ENCODE assay signal across 14 cellular contexts in the genomic region with DNA sequence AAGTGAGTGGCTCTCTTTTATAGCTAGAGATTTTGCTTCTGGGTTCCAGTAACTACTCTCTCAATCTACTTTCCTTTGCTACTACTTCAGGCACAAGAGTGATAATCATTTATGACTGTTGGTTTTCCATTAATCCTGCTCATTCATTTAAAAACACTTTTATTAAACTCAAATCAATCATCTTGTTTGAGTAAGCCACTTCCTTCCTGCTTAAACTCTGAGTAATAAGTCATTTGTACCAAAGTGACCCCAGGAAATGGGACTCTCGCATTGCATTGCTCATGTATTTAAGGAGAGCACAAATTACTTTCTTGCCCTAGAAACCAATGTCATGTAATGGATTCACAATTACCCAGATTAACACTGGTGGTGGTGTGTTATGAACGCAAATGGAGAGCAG.
DNase-seq lines count a peak whose midpoint lies in the region; ATAC-seq lines count a peak whose summit lies in the region.
"Had no signal": no experiment of that assay in that cellular context is flagged by ENCODE, and none has a peak within 500 bp of the region (broad histone marks: within the 10 kb centered on the region; RNA-seq: fewer than 3 reads in every experiment).

No MANE protein-coding gene starts in this region.

- POLR2A ChIA-PET in activated CD8-positive, alpha-beta T cell treated with anti-CD3 and anti-CD28 coated beads, Interleukin-2, amount 10 ng/mL, durations not matched to agents 7 days and 5 days (lab: Charles Lee) = no interaction called here

- ATAC-seq in GM18508 (IDR thresholded peaks at IDR 0.05; ENCODE audit: insufficient read depth, unreplicated experiment) = peak; percentile 65
- ATAC-seq in HG02938 (IDR thresholded peaks at IDR 0.05; ENCODE audit: unreplicated experiment) = peak; percentile 78
- no peak for ATAC-seq in activated CD8-positive, alpha-beta T cell treated with anti-CD3 and anti-CD28 coated beads, Interleukin-2, amount 10 ng/mL, durations not matched to agents 7 days and 5 days
- ATAC-seq in GM21528 (IDR thresholded peaks at IDR 0.05; ENCODE audit: low FRiP score, unreplicated experiment) = no peak
- ATAC-seq: natural killer cell treated with Interleukin-12 subunit alpha and Interleukin-12 subunit beta and Interleukin-15 and Interleukin-18, amount 100 ng/mL, for 72 hours had no signal

- DNase-seq in MV-4-11 (lab: John Stamatoyannopoulos, UW) (peak; percentile 48), glomerular visceral epithelial cell (ENCODE audit: extremely low spot score) (peak; percentile 34), germinal center (ENCODE audit: low spot score) (no peak)
- DNase-seq in activated CD8-positive, alpha-beta T cell treated with anti-CD3 and anti-CD28 coated beads, Interleukin-2, amount 10 ng/mL, durations not matched to agents 7 days and 5 days = no peak
- no peak for DNase-seq in activated effector memory CD4-positive, alpha-beta T cell treated with anti-CD3 and anti-CD28 coated beads, Interleukin-2, amount 50 U/mL, for 16 hours
- DNase-seq: activated B cell treated with CpG ODN at 0.5 μM for 24 hours, mesendoderm, NCI-H146, NCI-H345 had no signal

- no peaks in the 10 kb centered on the region for H3K27me3 Mint-ChIP-seq in activated CD8-positive, alpha-beta T cell treated with anti-CD3 and anti-CD28 coated beads, Interleukin-2, amount 10 ng/mL, durations not matched to agents 7 days and 5 days (ENCODE audit: low read depth)
- H3K27me3 Mint-ChIP-seq: activated B cell treated with CpG ODN at 0.5 μM for 24 hours; natural killer cell treated with Interleukin-12 subunit alpha and Interleukin-12 subunit beta and Interleukin-15 and Interleukin-18, amount 100 ng/mL, for 72 hours; progenitor cell of endocrine pancreas had no signal

- no peak overlapping the region for H3K27ac Mint-ChIP-seq in activated CD8-positive, alpha-beta T cell treated with anti-CD3 and anti-CD28 coated beads, Interleukin-2, amount 10 ng/mL, durations not matched to agents 7 days and 5 days
- H3K27ac Mint-ChIP-seq: activated B cell treated with CpG ODN at 0.5 μM for 24 hours; natural killer cell treated with Interleukin-12 subunit alpha and Interleukin-12 subunit beta and Interleukin-15 and Interleukin-18, amount 100 ng/mL, for 72 hours; progenitor cell of endocrine pancreas had no signal

- no peak overlapping the region for H3K4me3 Mint-ChIP-seq in activated CD8-positive, alpha-beta T cell treated with anti-CD3 and anti-CD28 coated beads, Interleukin-2, amount 10 ng/mL, durations not matched to agents 7 days and 5 days
- H3K4me3 Mint-ChIP-seq: activated B cell treated with CpG ODN at 0.5 μM for 24 hours; natural killer cell treated with Interleukin-12 subunit alpha and Interleukin-12 subunit beta and Interleukin-15 and Interleukin-18, amount 100 ng/mL, for 72 hours had no signal

- CTCF ChIA-PET in activated CD8-positive, alpha-beta T cell treated with anti-CD3 and anti-CD28 coated beads, Interleukin-2, amount 10 ng/mL, durations not matched to agents 7 days and 5 days (lab: Charles Lee) = no interaction called here

- H3K9me3 Mint-ChIP-seq in activated CD8-positive, alpha-beta T cell treated with anti-CD3 and anti-CD28 coated beads, Interleukin-2, amount 10 ng/mL, durations not matched to agents 7 days and 5 days (ENCODE audit: insufficient read depth) = no peaks in the 10 kb centered on the region
- H3K9me3 Mint-ChIP-seq: activated B cell treated with CpG ODN at 0.5 μM for 24 hours had no signal

- no peaks in the 10 kb centered on the region for H3K36me3 Mint-ChIP-seq in activated CD8-positive, alpha-beta T cell treated with anti-CD3 and anti-CD28 coated beads, Interleukin-2, amount 10 ng/mL, durations not matched to agents 7 days and 5 days (ENCODE audit: low read depth)
- H3K36me3 Mint-ChIP-seq: natural killer cell treated with Interleukin-12 subunit alpha and Interleukin-12 subunit beta and Interleukin-15 and Interleukin-18, amount 100 ng/mL, for 72 hours had no signal

- H3K4me1 Mint-ChIP-seq in activated CD8-positive, alpha-beta T cell treated with anti-CD3 and anti-CD28 coated beads, Interleukin-2, amount 10 ng/mL, durations not matched to agents 7 days and 5 days (ENCODE audit: low read depth) = no peaks in the 10 kb centered on the region
- H3K4me1 Mint-ChIP-seq: activated B cell treated with CpG ODN at 0.5 μM for 24 hours had no signal

Comparison
In these comparisons a context has a peak if more than half of its experiments do, and no peak if none do; other contexts are left out.
1. ATAC-seq: peak in GM18508 (single experiment) and HG02938 (single experiment); none in activated CD8-positive, alpha-beta T cell treated with anti-CD3 and anti-CD28 coated beads, Interleukin-2, amount 10 ng/mL, durations not matched to agents 7 days and 5 days (single experiment) and GM21528 (single experiment).
2. DNase-seq: peak in MV-4-11 (single experiment) and glomerular visceral epithelial cell (single experiment); none in germinal center (single experiment), activated CD8-positive, alpha-beta T cell treated with anti-CD3 and anti-CD28 coated beads, Interleukin-2, amount 10 ng/mL, durations not matched to agents 7 days and 5 days (single experiment) and activated effector memory CD4-positive, alpha-beta T cell treated with anti-CD3 and anti-CD28 coated beads, Interleukin-2, amount 50 U/mL, for 16 hours (single experiment).